8 cellular contexts compared by ENCODE assay signal in the genomic region with DNA sequence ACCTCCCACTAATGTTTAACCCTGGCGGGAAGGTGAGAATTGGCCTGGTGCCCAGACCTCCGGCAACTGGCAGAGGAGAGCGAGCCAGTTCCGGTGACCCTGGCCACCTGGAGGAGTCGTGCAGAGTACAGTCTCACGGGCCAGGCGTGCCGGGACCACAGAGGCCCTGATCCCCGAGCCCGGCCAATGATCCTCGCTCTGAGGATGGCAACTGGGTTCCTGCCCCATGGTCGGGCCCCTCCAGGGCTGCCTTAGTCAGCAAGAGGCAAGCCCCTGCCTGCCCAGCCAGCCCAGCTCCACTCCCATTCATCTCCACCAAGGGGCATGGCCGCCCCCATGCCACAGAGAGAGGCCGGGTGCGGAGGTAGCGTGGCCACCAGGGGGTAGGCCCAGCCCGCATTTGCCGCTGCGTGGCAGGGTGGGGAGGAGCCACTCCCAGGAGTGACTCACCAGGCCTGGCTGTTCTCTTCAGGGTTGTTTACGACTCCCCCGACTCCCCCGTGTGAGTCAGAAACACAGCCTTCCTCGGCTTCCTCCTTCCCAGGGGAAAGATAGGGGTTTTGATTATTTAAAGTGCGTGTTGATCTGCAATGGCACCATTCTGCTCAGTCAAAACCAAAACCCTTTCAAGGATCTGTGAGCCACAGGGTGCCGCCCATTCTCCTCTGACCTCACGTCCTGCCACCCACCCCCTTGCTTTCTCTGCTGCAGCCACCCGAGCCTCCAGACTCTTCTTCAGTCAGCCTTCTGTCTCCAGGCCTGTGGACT. TPM values are rescaled to one million over a fixed set of nuclear protein-coding genes. Genes with fewer than 3 reads are reported as not detected.
DNase-seq lines count a peak whose midpoint lies in the region; ATAC-seq, FAIRE-seq and TF ChIP-seq lines count a peak whose summit lies in the region.

A gene with protein sequence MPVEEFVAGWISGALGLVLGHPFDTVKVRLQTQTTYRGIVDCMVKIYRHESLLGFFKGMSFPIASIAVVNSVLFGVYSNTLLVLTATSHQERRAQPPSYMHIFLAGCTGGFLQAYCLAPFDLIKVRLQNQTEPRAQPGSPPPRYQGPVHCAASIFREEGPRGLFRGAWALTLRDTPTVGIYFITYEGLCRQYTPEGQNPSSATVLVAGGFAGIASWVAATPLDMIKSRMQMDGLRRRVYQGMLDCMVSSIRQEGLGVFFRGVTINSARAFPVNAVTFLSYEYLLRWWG (minus strand): TSS at position 611 of the 768 bp plus-strand sequence. CDS start 695 bp downstream, outside the sequence.

- ATAC-seq in stimulated activated naive CD8-positive, alpha-beta T cell treated with anti-CD3 and anti-CD28 coated beads, Interleukin-15, amount 100 ng/mL, for 72 hours: peak; percentile 91

- H3K4me1 Mint-ChIP-seq in activated T-helper 1 cell treated with anti-CD3 and anti-CD28 coated beads, Interleukin-12 subunit alpha, Interleukin-12 subunit beta, Interleukin-2, Interleukin-4 antibody, amounts not matched to agents 30 ng/mL and 10 ng/mL and 1 ng/mL, durations not matched to agents 14 hours and 24 hours and 36 hours (ENCODE audit: low read depth): peaks cover 34% of the 10 kb centered on the region
- H3K4me1 Mint-ChIP-seq in neural crest cell: peaks cover 30% of the 10 kb centered on the region
- peaks cover 80% of the 10 kb centered on the region for H3K4me1 Mint-ChIP-seq in stimulated activated naive CD8-positive, alpha-beta T cell treated with anti-CD3 and anti-CD28 coated beads, Interleukin-15, amount 100 ng/mL, for 72 hours

- peak within 1 kb of the TSS; percentile 92 for H3K4me3 Mint-ChIP-seq in activated T-helper 1 cell treated with anti-CD3 and anti-CD28 coated beads, Interleukin-12 subunit alpha, Interleukin-12 subunit beta, Interleukin-2, Interleukin-4 antibody, amounts not matched to agents 30 ng/mL and 10 ng/mL and 1 ng/mL, durations not matched to agents 14 hours and 24 hours and 36 hours
- H3K4me3 Mint-ChIP-seq in neural crest cell: peak within 1 kb of the TSS; percentile 67
- H3K4me3 Mint-ChIP-seq in stimulated activated naive CD8-positive, alpha-beta T cell treated with anti-CD3 and anti-CD28 coated beads, Interleukin-15, amount 100 ng/mL, for 72 hours: peak within 1 kb of the TSS; percentile 84 to 91

- DNase-seq in G401 (ENCODE audit: low spot score) (peak; percentile 71), H54 (ENCODE audit: insufficient read length, low spot score) (peak; percentile 70), RPMI8226 (peak; percentile 98), fibroblast of mammary gland (ENCODE audit: low read depth) (peak; percentile 99), neural crest cell (ENCODE audit: low read depth, low spot score) (peak; percentile 61)
- peak; percentile 87 for DNase-seq in activated T-helper 1 cell treated with anti-CD3 and anti-CD28 coated beads, Interleukin-12 subunit alpha, Interleukin-12 subunit beta, Interleukin-2, Interleukin-4 antibody, amounts not matched to agents 30 ng/mL and 10 ng/mL and 1 ng/mL, durations not matched to agents 14 hours and 24 hours and 36 hours (ENCODE audit: low spot score)
- peak; percentile 95 to 98 for DNase-seq in stimulated activated naive CD8-positive, alpha-beta T cell treated with anti-CD3 and anti-CD28 coated beads, Interleukin-15, amount 100 ng/mL, for 72 hours

- H3K27me3 Mint-ChIP-seq in activated T-helper 1 cell treated with anti-CD3 and anti-CD28 coated beads, Interleukin-12 subunit alpha, Interleukin-12 subunit beta, Interleukin-2, Interleukin-4 antibody, amounts not matched to agents 30 ng/mL and 10 ng/mL and 1 ng/mL, durations not matched to agents 14 hours and 24 hours and 36 hours (ENCODE audit: insufficient read depth): no peaks in the 10 kb centered on the region
- H3K27me3 Mint-ChIP-seq in neural crest cell (ENCODE audit: low read depth): no peaks in the 10 kb centered on the region
- no peaks in the 10 kb centered on the region for H3K27me3 Mint-ChIP-seq in stimulated activated naive CD8-positive, alpha-beta T cell treated with anti-CD3 and anti-CD28 coated beads, Interleukin-15, amount 100 ng/mL, for 72 hours

- intact Hi-C loops in activated T-helper 1 cell treated with anti-CD3 and anti-CD28 coated beads, Interleukin-12 subunit alpha, Interleukin-12 subunit beta, Interleukin-2, Interleukin-4 antibody, amounts not matched to agents 30 ng/mL and 10 ng/mL and 1 ng/mL, durations not matched to agents 14 hours and 24 hours and 36 hours (cut with micrococcal nuclease): loop anchor here (1.0 to 2.0 kb wide), 11 partner anchors 27 to 247 kb away; partner anchors contain the start of genes DPF2, TIGD3 and ZNRD2

- H3K36me3 Mint-ChIP-seq in activated T-helper 1 cell treated with anti-CD3 and anti-CD28 coated beads, Interleukin-12 subunit alpha, Interleukin-12 subunit beta, Interleukin-2, Interleukin-4 antibody, amounts not matched to agents 30 ng/mL and 10 ng/mL and 1 ng/mL, durations not matched to agents 14 hours and 24 hours and 36 hours (ENCODE audit: low read depth): peaks cover 5% of the 10 kb centered on the region
- H3K36me3 Mint-ChIP-seq in neural crest cell (ENCODE audit: low read depth): no peaks in the 10 kb centered on the region

- H3K27ac Mint-ChIP-seq in activated T-helper 1 cell treated with anti-CD3 and anti-CD28 coated beads, Interleukin-12 subunit alpha, Interleukin-12 subunit beta, Interleukin-2, Interleukin-4 antibody, amounts not matched to agents 30 ng/mL and 10 ng/mL and 1 ng/mL, durations not matched to agents 14 hours and 24 hours and 36 hours: peak within 1 kb of the TSS; percentile 99
- peak within 1 kb of the TSS; percentile 97 for H3K27ac Mint-ChIP-seq in neural crest cell (ENCODE audit: unreplicated experiment)
- peak within 1 kb of the TSS; percentile 91 to 92 for H3K27ac Mint-ChIP-seq in stimulated activated naive CD8-positive, alpha-beta T cell treated with anti-CD3 and anti-CD28 coated beads, Interleukin-15, amount 100 ng/mL, for 72 hours

- TF ChIP-seq CTCF in LNCAP (IDR thresholded peaks at IDR 0.05) (peak; percentile 60; the same call in 1 of the 2 replicates), fibroblast of mammary gland (conservative IDR thresholded peaks at IDR 0.05; ENCODE audit: control insufficient read depth, insufficient read depth, low read depth, low read length) (peak; percentile 64), neural crest cell (conservative IDR thresholded peaks at IDR 0.05) (peak; percentile 81)

- in situ Hi-C loops in G401 (cut with HindIII; ENCODE audit: low sequenced_read_pairs): no loop called here

- no peaks in the 10 kb centered on the region for H3K9me3 Mint-ChIP-seq in activated T-helper 1 cell treated with anti-CD3 and anti-CD28 coated beads, Interleukin-12 subunit alpha, Interleukin-12 subunit beta, Interleukin-2, Interleukin-4 antibody, amounts not matched to agents 30 ng/mL and 10 ng/mL and 1 ng/mL, durations not matched to agents 14 hours and 24 hours and 36 hours
- H3K9me3 Mint-ChIP-seq in neural crest cell: no peaks in the 10 kb centered on the region
- H3K9me3 Mint-ChIP-seq in stimulated activated naive CD8-positive, alpha-beta T cell treated with anti-CD3 and anti-CD28 coated beads, Interleukin-15, amount 100 ng/mL, for 72 hours: no peaks in the 10 kb centered on the region

- FAIRE-seq in H54 (lab: Jason Lieb, UNC): no peak

- peak within 1 kb of the TSS; percentile 35 for H3K4me3 ChIP-seq in fibroblast of mammary gland (ENCODE audit: control insufficient read depth, low read depth, low read length)

- peak; percentile 54 for TF ChIP-seq POLR2A in H54 (IDR thresholded peaks at IDR 0.05; ENCODE audit: low read depth, low read length)

RNA-seq across cellular contexts. Expression of the gene that starts here (rescaled TPM):
- 1.1 TPM in 1 of 2 replicates, not detected in the other for total RNA-seq in G401 (2014; rRNA removed; shearing (Covaris generic))
- total RNA-seq in activated T-helper 1 cell treated with anti-CD3 and anti-CD28 coated beads, Interleukin-12 subunit alpha, Interleukin-12 subunit beta, Interleukin-2, Interleukin-4 antibody, amounts not matched to agents 30 ng/mL and 10 ng/mL and 1 ng/mL, durations not matched to agents 14 hours and 24 hours and 36 hours: 15.3 and 19.4 TPM in 2 replicates
- 1.5 and 1.8 TPM in 2 replicates for total RNA-seq in neural crest cell

Comparison
In these comparisons a context has a peak if more than half of its experiments do, and no peak if none do; other contexts are left out.
1. Peak in every context shown above with its lines: DNase-seq, ATAC-seq and H3K4me3 ChIP-seq.